27 cellular contexts compared by ENCODE assay signal in genomic region chr4:6894086-6894478, GRCh38. TPM values are rescaled to one million over a fixed set of nuclear protein-coding genes. Genes with fewer than 3 reads are reported as not detected.
A peak's percentile ranks its signal among the peaks of the same experiment; 100 is the strongest.
DNase-seq lines count a peak whose midpoint lies in the region; ATAC-seq and TF ChIP-seq lines count a peak whose summit lies in the region.
"Had no signal": no experiment of that assay in that cellular context is flagged by ENCODE, and none has a peak within 500 bp of the region (broad histone marks: within the 10 kb centered on the region; RNA-seq: fewer than 3 reads in every experiment).

No MANE protein-coding gene starts in this region.

- CTCF ChIA-PET in activated CD4-positive, alpha-beta T cell treated with anti-CD3 and anti-CD28 coated beads, Interleukin-2, amount 10 ng/mL, durations not matched to agents 7 days and 5 days (lab: Charles Lee): interaction anchor here (0.6 to 2.0 kb wide), 7 partner anchors 8 to 254 kb away, joined by 3 to 6 read pairs (median 4); no protein-coding TSS in a partner anchor
- CTCF ChIA-PET in activated CD4-positive, alpha-beta T cell treated with anti-CD3 and anti-CD28 coated beads for 36 hours (lab: Charles Lee): interaction anchor here (0.6 to 3.0 kb wide), 2 partner anchors 13 to 175 kb away, joined by 4 to 8 read pairs; no protein-coding TSS in a partner anchor
- CTCF ChIA-PET in Calu3 (lab: Charles Lee): interaction anchor here (0.6 kb wide), 1 partner anchor 112 kb away, joined by 4 read pairs; no protein-coding TSS in a partner anchor

- no peak for DNase-seq in activated CD4-positive, alpha-beta T cell treated with anti-CD3 and anti-CD28 coated beads, Interleukin-2, amount 10 ng/mL, durations not matched to agents 7 days and 5 days
- DNase-seq in activated CD4-positive, alpha-beta T cell treated with anti-CD3 and anti-CD28 coated beads for 36 hours: no peak
- no peak for DNase-seq in Calu3
- DNase-seq in hepatocyte (ENCODE audit: low spot score): no peak
- no peak for DNase-seq in gastrocnemius medialis
- DNase-seq in lower leg skin (ENCODE audit: low spot score in 2 of 2): no peak
- no peak for DNase-seq in SKM-1 (lab: John Stamatoyannopoulos, UW; ENCODE audit: unreplicated experiment)
- DNase-seq in NCI-H2029 (lab: John Stamatoyannopoulos, UW): no peak
- DNase-seq: activated B cell treated with CpG ODN at 0.5 μM for 24 hours; activated CD8-positive, alpha-beta T cell treated with anti-CD3 and anti-CD28 coated beads for 36 hours; activated T-cell treated with anti-CD3 and anti-CD28 coated beads, Interleukin-2, amount 50 U/mL, for 48 hours; GOT3; kidney; NCI-H1092; NCI-H2081; NCI-H446 treated with DMSO at 0.1 percent for 48 hours; occipital lobe; stimulated activated naive CD8-positive, alpha-beta T cell treated with anti-CD3 and anti-CD28 coated beads, Interleukin-15, amount 100 ng/mL, for 72 hours; T-helper 9 cell had no signal

- peaks cover 10% of the 10 kb centered on the region for H3K36me3 Mint-ChIP-seq in activated CD4-positive, alpha-beta T cell treated with anti-CD3 and anti-CD28 coated beads, Interleukin-2, amount 10 ng/mL, durations not matched to agents 7 days and 5 days (ENCODE audit: low read depth)
- peaks cover 4% of the 10 kb centered on the region for H3K36me3 Mint-ChIP-seq in activated CD4-positive, alpha-beta T cell treated with anti-CD3 and anti-CD28 coated beads for 36 hours (ENCODE audit: low read depth)
- H3K36me3 Mint-ChIP-seq in Calu3 (ENCODE audit: insufficient read depth, unreplicated experiment): peaks cover 2% of the 10 kb centered on the region

- peaks cover 42% of the 10 kb centered on the region for H3K4me1 Mint-ChIP-seq in activated CD4-positive, alpha-beta T cell treated with anti-CD3 and anti-CD28 coated beads, Interleukin-2, amount 10 ng/mL, durations not matched to agents 7 days and 5 days
- peaks cover 25% of the 10 kb centered on the region for H3K4me1 Mint-ChIP-seq in activated CD4-positive, alpha-beta T cell treated with anti-CD3 and anti-CD28 coated beads for 36 hours
- peaks cover 19% of the 10 kb centered on the region for H3K4me1 Mint-ChIP-seq in Calu3 (ENCODE audit: low read depth, unreplicated experiment)

- WGBS in hepatocyte (ENCODE audit: low lambda C conversion rate, missing lambda C conversion rate): 82% methylated on average over 3 of the region's 3 CpGs
- WGBS in lower leg skin, 2 donors: 93 to 95% methylated on average over 3 of the region's 3 CpGs

- no peaks in the 10 kb centered on the region for H3K27me3 Mint-ChIP-seq in activated CD4-positive, alpha-beta T cell treated with anti-CD3 and anti-CD28 coated beads, Interleukin-2, amount 10 ng/mL, durations not matched to agents 7 days and 5 days
- no peaks in the 10 kb centered on the region for H3K27me3 Mint-ChIP-seq in activated CD4-positive, alpha-beta T cell treated with anti-CD3 and anti-CD28 coated beads for 36 hours
- no peaks in the 10 kb centered on the region for H3K27me3 Mint-ChIP-seq in Calu3 (ENCODE audit: unreplicated experiment)
- H3K27me3 Mint-ChIP-seq: activated B cell treated with CpG ODN at 0.5 μM for 24 hours; activated CD8-positive, alpha-beta T cell treated with anti-CD3 and anti-CD28 coated beads for 36 hours; B cell; stimulated activated naive CD8-positive, alpha-beta T cell treated with anti-CD3 and anti-CD28 coated beads, Interleukin-15, amount 100 ng/mL, for 72 hours had no signal

- H3K9me3 Mint-ChIP-seq in activated CD4-positive, alpha-beta T cell treated with anti-CD3 and anti-CD28 coated beads, Interleukin-2, amount 10 ng/mL, durations not matched to agents 7 days and 5 days: peaks cover 10% of the 10 kb centered on the region
- H3K9me3 Mint-ChIP-seq in activated CD4-positive, alpha-beta T cell treated with anti-CD3 and anti-CD28 coated beads for 36 hours (ENCODE audit: low read depth): peaks cover 10% of the 10 kb centered on the region
- no peaks in the 10 kb centered on the region for H3K9me3 Mint-ChIP-seq in Calu3 (ENCODE audit: low read depth, unreplicated experiment)

- peak overlapping the region; percentile 68 for H3K27ac Mint-ChIP-seq in activated CD4-positive, alpha-beta T cell treated with anti-CD3 and anti-CD28 coated beads, Interleukin-2, amount 10 ng/mL, durations not matched to agents 7 days and 5 days
- H3K27ac Mint-ChIP-seq in activated CD4-positive, alpha-beta T cell treated with anti-CD3 and anti-CD28 coated beads for 36 hours: no peak overlapping the region
- peak overlapping the region; percentile 80 for H3K27ac Mint-ChIP-seq in Calu3 (ENCODE audit: unreplicated experiment)
- H3K27ac Mint-ChIP-seq: activated B cell treated with CpG ODN at 0.5 μM for 24 hours; activated CD8-positive, alpha-beta T cell treated with anti-CD3 and anti-CD28 coated beads for 36 hours; activated naive CD4-positive, alpha-beta T cell treated with anti-CD3 and anti-CD28 coated beads, Interleukin-2, amount 50 U/mL, for 72 hours; B cell had no signal

- no peak overlapping the region for H3K4me3 ChIP-seq in hepatocyte
- no peak overlapping the region for H3K4me3 ChIP-seq in gastrocnemius medialis
- H3K4me3 ChIP-seq in lower leg skin (ENCODE audit: low read depth, poor library complexity, severe bottlenecking): no peak overlapping the region
- H3K4me3 ChIP-seq: esophagus muscularis mucosa, gastroesophageal sphincter, lung, SJSA1, tibial nerve had no signal

- H3K4me1 ChIP-seq in hepatocyte (ENCODE audit: insufficient read depth): peaks cover 28% of the 10 kb centered on the region
- peaks cover 12 to 23% of the 10 kb centered on the region in 2 donors for H3K4me1 ChIP-seq in gastrocnemius medialis

- no peak overlapping the region for H2AFZ ChIP-seq in hepatocyte

- no peaks in the 10 kb centered on the region for H3K27me3 ChIP-seq in hepatocyte
- H3K27me3 ChIP-seq in gastrocnemius medialis: no peaks in the 10 kb centered on the region
- H3K27me3 ChIP-seq: esophagus muscularis mucosa, gastroesophageal sphincter, SJSA1, tibial nerve had no signal

- H3K9me3 ChIP-seq in hepatocyte (ENCODE audit: low read depth) (no peaks in the 10 kb centered on the region), gastrocnemius medialis (no peaks in the 10 kb centered on the region)
- H3K9me3 ChIP-seq: esophagus muscularis mucosa, gastroesophageal sphincter, SJSA1 had no signal

- no peak for ATAC-seq in activated CD4-positive, alpha-beta T cell treated with anti-CD3 and anti-CD28 coated beads for 36 hours
- no peak for ATAC-seq in gastrocnemius medialis
- ATAC-seq: activated CD8-positive, alpha-beta T cell treated with anti-CD3 and anti-CD28 coated beads for 36 hours; activated naive CD4-positive, alpha-beta T cell treated with anti-CD3 and anti-CD28 coated beads, Interleukin-2, amount 50 U/mL, for 72 hours; gastroesophageal sphincter; Panc1; stimulated activated naive CD8-positive, alpha-beta T cell treated with anti-CD3 and anti-CD28 coated beads, Interleukin-15, amount 100 ng/mL, for 72 hours had no signal

- H3K4me2 ChIP-seq in hepatocyte: no peak overlapping the region

- intact Hi-C loops in activated CD4-positive, alpha-beta T cell treated with anti-CD3 and anti-CD28 coated beads for 36 hours (cut with DNase I, micrococcal nuclease): no loop called here
- intact Hi-C loops in Calu3 (cut with micrococcal nuclease; ENCODE audit: unreplicated experiment): no loop called here
- intact Hi-C loops in gastrocnemius medialis (cut with DNase I; ENCODE audit: low total_unique reads): no loop called here
- intact Hi-C loops in lower leg skin (cut with DNase I; ENCODE audit: low total_unique reads): no loop called here

- H3K27ac ChIP-seq in hepatocyte (peak overlapping the region; percentile 73), gastrocnemius medialis (peak overlapping the region; percentile 4 to 76 (median 36))
- H3K27ac ChIP-seq: esophagus muscularis mucosa, gastroesophageal sphincter, SJSA1 had no signal

- no peaks in the 10 kb centered on the region for H3K9me2 ChIP-seq in hepatocyte (replicated peaks; ENCODE audit: insufficient read depth)

- BruUV-seq in Calu3 (replicated peaks; lab: Mats Ljungman, UMichigan): no TSS peak

- no peak for TF ChIP-seq POLR2A in gastrocnemius medialis (IDR thresholded peaks at IDR 0.05)
- no peak for TF ChIP-seq POLR2A in lower leg skin (IDR thresholded peaks at IDR 0.05)

- no peaks in the 10 kb centered on the region for H4K20me1 ChIP-seq in hepatocyte (ENCODE audit: insufficient read depth, poor library complexity, severe bottlenecking)

- H3K36me3 ChIP-seq in hepatocyte (replicated peaks; ENCODE audit: insufficient read depth, low read depth) (no peaks in the 10 kb centered on the region), gastrocnemius medialis (no peaks in the 10 kb centered on the region)
- H3K36me3 ChIP-seq: esophagus muscularis mucosa, gastroesophageal sphincter, SJSA1, tibial nerve had no signal

- POLR2A ChIA-PET in activated CD4-positive, alpha-beta T cell treated with anti-CD3 and anti-CD28 coated beads, Interleukin-2, amount 10 ng/mL, durations not matched to agents 7 days and 5 days (lab: Charles Lee): no interaction called here
- POLR2A ChIA-PET in activated CD4-positive, alpha-beta T cell treated with anti-CD3 and anti-CD28 coated beads for 36 hours (lab: Charles Lee): no interaction called here

- in situ Hi-C loops in gastrocnemius medialis (cut with MboI; ENCODE audit: low sequenced_read_pairs in 4 of 4): no loop called here

- TF ChIP-seq CTCF in Calu3 (IDR thresholded peaks at IDR 0.05; ENCODE audit: unreplicated experiment) (no peak), hepatocyte (IDR thresholded peaks at IDR 0.05; ENCODE audit: poor library complexity) (no peak), gastrocnemius medialis (IDR thresholded peaks at IDR 0.05 in 4 of 5, conservative IDR thresholded peaks at IDR 0.05 in 1 of 5) (no peak), lower leg skin (IDR thresholded peaks at IDR 0.05) (no peak)

- H3K79me2 ChIP-seq in hepatocyte: no peaks in the 10 kb centered on the region

- H3K4me3 Mint-ChIP-seq in activated CD4-positive, alpha-beta T cell treated with anti-CD3 and anti-CD28 coated beads, Interleukin-2, amount 10 ng/mL, durations not matched to agents 7 days and 5 days: no peak overlapping the region
- H3K4me3 Mint-ChIP-seq in activated CD4-positive, alpha-beta T cell treated with anti-CD3 and anti-CD28 coated beads for 36 hours: no peak overlapping the region
- H3K4me3 Mint-ChIP-seq in Calu3 (ENCODE audit: low read depth, unreplicated experiment): no peak overlapping the region
- H3K4me3 Mint-ChIP-seq: activated B cell treated with CpG ODN at 0.5 μM for 24 hours; activated CD8-positive, alpha-beta T cell treated with anti-CD3 and anti-CD28 coated beads for 36 hours; B cell; stimulated activated naive CD8-positive, alpha-beta T cell treated with anti-CD3 and anti-CD28 coated beads, Interleukin-15, amount 100 ng/mL, for 72 hours had no signal

RNA-seq across cellular contexts. Expression of gene TBC1D14, which starts 15.5 kb away (rescaled TPM):
- 10 to 100 TPM; 50.1 to 50.2 TPM for total RNA-seq in activated CD4-positive, alpha-beta T cell treated with anti-CD3 and anti-CD28 coated beads, Interleukin-2, amount 10 ng/mL, durations not matched to agents 7 days and 5 days
- 10 to 100 TPM; 36.7 to 44.0 TPM for total RNA-seq in activated CD4-positive, alpha-beta T cell treated with anti-CD3 and anti-CD28 coated beads for 36 hours
- total RNA-seq in Calu3 (2022) (26.1 and 26.4 TPM in 2 replicates), hepatocyte (46.1 and 50.8 TPM in 2 replicates), gastrocnemius medialis (10 to 100 TPM; 36.0 to 56.2 (median 41.4) TPM), lower leg skin (100 to 1,000 TPM in 1 of 4 donors, 10 to 100 TPM in 3; 54.7 to 101 (median 73.3) TPM)
- 26.5 and 33.6 TPM in 2 replicates for polyA plus RNA-seq in hepatocyte
